8 cellular contexts compared by ENCODE assay signal in genomic region chr3:22960326-22960984, GRCh38.
A peak's percentile ranks its signal among the peaks of the same experiment; 100 is the strongest.
DNase-seq lines count a peak whose midpoint lies in the region; ATAC-seq, FAIRE-seq and TF ChIP-seq lines count a peak whose summit lies in the region.

No MANE protein-coding gene starts in this region.

- TF ChIP-seq POLR2A in K562 (conservative IDR thresholded peaks at IDR 0.05) = no peak
- no peak for TF ChIP-seq POLR2A in tibial nerve (IDR thresholded peaks at IDR 0.05)

- FAIRE-seq in K562 (lab: Jason Lieb, UNC) (no peak), keratinocyte (lab: Jason Lieb, UNC) (no peak)

- no peaks in the 10 kb centered on the region for H3K9me2 ChIP-seq in GM23248 (ENCODE audit: insufficient read depth)

- in situ Hi-C loops in GM23248 (cut with MboI) (no loop called here), K562 (cut with MboI) (no loop called here)

- dilution Hi-C loops in keratinocyte (cut with MboI; ENCODE audit: extremely low pct_ligation_motif_present, low sequenced_read_pairs) = no loop called here

- peaks cover 6% of the 10 kb centered on the region; the same call in 1 of the 2 replicates for H3K27me3 ChIP-seq in GM23248 (replicated peaks; ENCODE audit: insufficient read depth)
- no peaks in the 10 kb centered on the region for H3K27me3 ChIP-seq in K562 (ENCODE audit: control insufficient read depth in 2 of 2, insufficient read depth in 2 of 2, low read length in 2 of 2)
- H3K27me3 ChIP-seq in keratinocyte (ENCODE audit: control insufficient read depth, extremely low read depth, insufficient read depth, low read length) = peaks cover 3% of the 10 kb centered on the region
- H3K27me3 ChIP-seq in tibial nerve = no peaks in the 10 kb centered on the region

- H4K20me1 ChIP-seq in GM23248 (ENCODE audit: insufficient read depth) (no peaks in the 10 kb centered on the region), K562 (replicated peaks; ENCODE audit: control insufficient read depth, insufficient read depth, low read length) (no peaks in the 10 kb centered on the region), keratinocyte (ENCODE audit: control insufficient read depth, extremely low read depth, insufficient read depth, low read length) (no peaks in the 10 kb centered on the region)

- no peak overlapping the region for H3K27ac ChIP-seq in GM23248
- H3K27ac ChIP-seq in K562 (ENCODE audit: extremely low read depth, low read depth, low read length) = no peak overlapping the region
- H3K27ac ChIP-seq in keratinocyte (ENCODE audit: control insufficient read depth, insufficient read depth, low read length) = no peak overlapping the region
- H3K27ac ChIP-seq in tibial nerve = no peak overlapping the region

- H3K4me1 ChIP-seq in GM23248 (ENCODE audit: insufficient read depth) (no peaks in the 10 kb centered on the region), K562 (replicated peaks in 1 of 2; ENCODE audit: control insufficient read depth in 2 of 2, insufficient read depth in 2 of 2, low read length in 2 of 2) (no peaks in the 10 kb centered on the region), keratinocyte (ENCODE audit: control insufficient read depth, extremely low read depth, insufficient read depth, low read length) (no peaks in the 10 kb centered on the region), tibial nerve (no peaks in the 10 kb centered on the region)

- intact Hi-C loops in K562 (cut with micrococcal nuclease) = no loop called here

- H3K4me2 ChIP-seq in GM23248 (ENCODE audit: unreplicated experiment) (peak overlapping the region; percentile 37), K562 (ENCODE audit: insufficient read depth, low read length) (no peak overlapping the region), keratinocyte (ENCODE audit: control insufficient read depth, extremely low read depth, insufficient read depth, low read depth, low read length) (no peak overlapping the region)

- no peaks in the 10 kb centered on the region for H3K9me1 ChIP-seq in K562 (ENCODE audit: control insufficient read depth, insufficient read depth, low read length)
- H3K9me1 ChIP-seq in keratinocyte (ENCODE audit: control insufficient read depth, extremely low read depth, insufficient read depth, low read length) = no peaks in the 10 kb centered on the region

- no peaks in the 10 kb centered on the region for H3F3A ChIP-seq in GM23248 (ENCODE audit: insufficient read depth)

- CTCF ChIA-PET in K562 (lab: Yijun Ruan, JAX; ENCODE audit: low intra/inter-chr PET ratio) = no interaction called here

- WGBS in GM23248 (ENCODE audit: low coverage in 1 of 2, low lambda C conversion rate in 2 of 2, missing lambda C conversion rate in 2 of 2), 2 experiments = 3 to 4% methylated on average over 7 of the region's 7 CpGs
- WGBS in K562 (ENCODE audit: insufficient coverage, low coverage, missing lambda C conversion rate) = 6% methylated on average over 7 of the region's 7 CpGs
- 7% methylated on average over 7 of the region's 7 CpGs for WGBS in tibial nerve, 2 donors

- H2AFZ ChIP-seq in GM23248 (no peak overlapping the region), K562 (ENCODE audit: low read depth, low read length) (no peak overlapping the region), keratinocyte (ENCODE audit: control insufficient read depth, low read length) (no peak overlapping the region)

- TF ChIP-seq EP300 in K562 (IDR thresholded peaks at IDR 0.05; ENCODE audit: low read length) (no peak), tibial nerve (IDR thresholded peaks at IDR 0.05) (no peak)

- H3K9me3 ChIP-seq in GM23248 (ENCODE audit: low read depth) (no peaks in the 10 kb centered on the region), K562 (replicated peaks; ENCODE audit: control insufficient read depth, insufficient read depth, low read depth, low read length) (peaks cover 1% of the 10 kb centered on the region; the same call in 1 of the 2 replicates), keratinocyte (ENCODE audit: control insufficient read depth, low read depth, low read length) (no peaks in the 10 kb centered on the region), tibial nerve (no peaks in the 10 kb centered on the region)

- POLR2A ChIA-PET in K562 (lab: Yijun Ruan, JAX) = no interaction called here

- DNase-seq in NCI-H510A treated with DMSO at 0.1 percent for 48 hours (lab: John Stamatoyannopoulos, UW) = peak; percentile 9
- no peak for DNase-seq in NCI-H510A (lab: John Stamatoyannopoulos, UW)
- DNase-seq in GM23248 = peak; percentile 65
- peak; percentile 1 for DNase-seq in NCI-H1694 treated with DMSO at 0.1 percent for 48 hours (lab: John Stamatoyannopoulos, UW)
- peak in 1 of 4 experiments; percentile 13 for DNase-seq in K562 (ENCODE audit: extremely low read depth in 1 of 4, low spot score in 3 of 4)
- no peak for DNase-seq in keratinocyte (ENCODE audit: low read depth, low spot score)
- DNase-seq in tibial nerve (ENCODE audit: low spot score in 2 of 2) = peak; percentile 20 to 66
- DNase-seq in NCI-H1436 treated with DMSO at 0.1 percent for 48 hours (lab: John Stamatoyannopoulos, UW) = no peak

- peak in 2 of 3 experiments; percentile 32 to 50; a peak in 3 of 6 replicates for TF ChIP-seq CTCF in K562 (IDR thresholded peaks at IDR 0.05 in 2 of 3, conservative IDR thresholded peaks at IDR 0.05 in 1 of 3; ENCODE audit: insufficient read depth in 2 of 3, low read depth in 1 of 3, low read length in 3 of 3)
- TF ChIP-seq CTCF in keratinocyte (optimal IDR thresholded peaks at IDR 0.05 in 1 of 3, IDR thresholded peaks at IDR 0.05 in 1 of 3, conservative IDR thresholded peaks at IDR 0.05 in 1 of 3; ENCODE audit: extremely low read depth in 1 of 3, insufficient read depth in 2 of 3, low read length in 3 of 3) = peak; percentile 56 to 73 (median 56)
- TF ChIP-seq CTCF in tibial nerve (IDR thresholded peaks at IDR 0.05) = peak; percentile 42 to 72 (median 61)

- TF ChIP-seq RAD21 in K562 (CRISPR knock-in tag; conservative IDR thresholded peaks at IDR 0.05 in 1 of 2, IDR thresholded peaks at IDR 0.05 in 1 of 2) = peak; percentile 10 to 42; a peak in 2 of 4 replicates

- no peaks in the 10 kb centered on the region for H3K79me2 ChIP-seq in GM23248 (ENCODE audit: insufficient read depth)
- no peaks in the 10 kb centered on the region for H3K79me2 ChIP-seq in K562 (ENCODE audit: control insufficient read depth, insufficient read depth, low read length)
- H3K79me2 ChIP-seq in keratinocyte (ENCODE audit: control insufficient read depth, insufficient read depth, low read length) = no peaks in the 10 kb centered on the region

- H3K9ac ChIP-seq in GM23248 = no peak overlapping the region
- H3K9ac ChIP-seq in K562 (ENCODE audit: insufficient read depth in 1 of 2, low read depth in 2 of 2, low read length in 2 of 2) = no peak overlapping the region
- no peak overlapping the region for H3K9ac ChIP-seq in keratinocyte (ENCODE audit: control insufficient read depth, extremely low read depth, insufficient read depth, low read length)

- H3K36me3 ChIP-seq in GM23248 (ENCODE audit: low read depth) (no peaks in the 10 kb centered on the region), K562 (ENCODE audit: control insufficient read depth, insufficient read depth, low read length) (no peaks in the 10 kb centered on the region), keratinocyte (ENCODE audit: control insufficient read depth in 2 of 2, extremely low read depth in 1 of 2, insufficient read depth in 2 of 2, low read length in 2 of 2) (no peaks in the 10 kb centered on the region), tibial nerve (no peaks in the 10 kb centered on the region)

- no peak overlapping the region for H3K4me3 ChIP-seq in GM23248
- no peak overlapping the region for H3K4me3 ChIP-seq in K562
- H3K4me3 ChIP-seq in keratinocyte (ENCODE audit: control insufficient read depth in 2 of 3, extremely low read depth in 1 of 3, insufficient read depth in 2 of 3, low read depth in 1 of 3, low read length in 3 of 3) = no peak overlapping the region
- no peak overlapping the region for H3K4me3 ChIP-seq in tibial nerve

- no peak for ATAC-seq in K562

- no TSS peak for BruUV-seq in K562 (replicated peaks; lab: Mats Ljungman, UMichigan)

TF ChIP-seq in K562, 482 proteins besides CTCF, POLR2A, EP300 and RAD21 (continues in another document):
- no peak for TF ChIP-seq XRCC3 (IDR thresholded peaks at IDR 0.05)

Comparison
In these comparisons a context has a peak if more than half of its experiments do, and no peak if none do; other contexts are left out.
1. DNase-seq: peak in NCI-H510A treated with DMSO at 0.1 percent for 48 hours (single experiment), GM23248 (single experiment), NCI-H1694 treated with DMSO at 0.1 percent for 48 hours (single experiment) and tibial nerve (2 of 2); none in NCI-H510A (single experiment), keratinocyte (single experiment) and NCI-H1436 treated with DMSO at 0.1 percent for 48 hours (single experiment).
2. Peak in every context shown above with its lines, with median percentiles within 50 percentile points of each other: CTCF ChIP-seq.